ENCODE assay signal across 8 cellular contexts in genomic region chr9:111599092-111599947, GRCh38. TPM values are rescaled to one million over a fixed set of nuclear protein-coding genes. Genes with fewer than 3 reads are reported as not detected.
A peak's percentile ranks its signal among the peaks of the same experiment; 100 is the strongest.
DNase-seq lines count a peak whose midpoint lies in the region; ATAC-seq lines count a peak whose summit lies in the region.

TSS of gene PTGR1 (minus strand) at chr9:111599647. CDS start at chr9:111597422, 2,225 bp downstream.

- peak; percentile 48 for DNase-seq in activated CD4-positive, alpha-beta T cell treated with anti-CD3 and anti-CD28 coated beads for 48 hours
- DNase-seq in activated CD4-positive, alpha-beta T cell treated with anti-CD3 and anti-CD28 coated beads, Interleukin-2, amount 50 U/mL, for 1 hour: no peak
- DNase-seq in MV-4-11 (lab: John Stamatoyannopoulos, UW) (peak; percentile 59), epidermal melanocyte (ENCODE audit: insufficient read length, low spot score) (peak; percentile 76), medulla oblongata (ENCODE audit: extremely low spot score) (peak; percentile 64), NCI-H1105 (lab: John Stamatoyannopoulos, UW) (no peak)
- DNase-seq in activated CD4-positive, alpha-beta memory T cell treated with anti-CD3 and anti-CD28 coated beads, Interleukin-2, amount 10 ng/mL, durations not matched to agents 7 days and 5 days: peak; percentile 24
- peak; percentile 13 for DNase-seq in stimulated activated naive B cell treated with anti-CD40 and anti-IgM and Interleukin-4, amounts not matched to agents 10 μg/mL and 1 μg/mL and 100 μg/mL, for 72 hours

- H3K27ac Mint-ChIP-seq in activated CD4-positive, alpha-beta memory T cell treated with anti-CD3 and anti-CD28 coated beads, Interleukin-2, amount 10 ng/mL, durations not matched to agents 7 days and 5 days: no peak within 1 kb of the TSS
- H3K27ac Mint-ChIP-seq in stimulated activated naive B cell treated with anti-CD40 and anti-IgM and Interleukin-4, amounts not matched to agents 10 μg/mL and 1 μg/mL and 100 μg/mL, for 72 hours: peak within 1 kb of the TSS; percentile 65

- H3K4me3 Mint-ChIP-seq in activated CD4-positive, alpha-beta memory T cell treated with anti-CD3 and anti-CD28 coated beads, Interleukin-2, amount 10 ng/mL, durations not matched to agents 7 days and 5 days: peak within 1 kb of the TSS; percentile 75
- H3K4me3 Mint-ChIP-seq in stimulated activated naive B cell treated with anti-CD40 and anti-IgM and Interleukin-4, amounts not matched to agents 10 μg/mL and 1 μg/mL and 100 μg/mL, for 72 hours: peak within 1 kb of the TSS; percentile 88 to 89

- CTCF ChIA-PET in activated CD4-positive, alpha-beta memory T cell treated with anti-CD3 and anti-CD28 coated beads, Interleukin-2, amount 10 ng/mL, durations not matched to agents 7 days and 5 days (lab: Charles Lee): interaction anchor here (0.6 to 2.2 kb wide), 4 partner anchors 66 to 475 kb away, joined by 3 to 7 read pairs (median 4); no protein-coding TSS in a partner anchor

- peaks cover 25% of the 10 kb centered on the region for H3K4me1 Mint-ChIP-seq in activated CD4-positive, alpha-beta memory T cell treated with anti-CD3 and anti-CD28 coated beads, Interleukin-2, amount 10 ng/mL, durations not matched to agents 7 days and 5 days
- H3K4me1 Mint-ChIP-seq in stimulated activated naive B cell treated with anti-CD40 and anti-IgM and Interleukin-4, amounts not matched to agents 10 μg/mL and 1 μg/mL and 100 μg/mL, for 72 hours: peaks cover 11 to 29% of the 10 kb centered on the region in 2 donors

- no peaks in the 10 kb centered on the region for H3K9me3 Mint-ChIP-seq in activated CD4-positive, alpha-beta memory T cell treated with anti-CD3 and anti-CD28 coated beads, Interleukin-2, amount 10 ng/mL, durations not matched to agents 7 days and 5 days
- no peaks in the 10 kb centered on the region for H3K9me3 Mint-ChIP-seq in stimulated activated naive B cell treated with anti-CD40 and anti-IgM and Interleukin-4, amounts not matched to agents 10 μg/mL and 1 μg/mL and 100 μg/mL, for 72 hours

- H3K36me3 Mint-ChIP-seq in activated CD4-positive, alpha-beta memory T cell treated with anti-CD3 and anti-CD28 coated beads, Interleukin-2, amount 10 ng/mL, durations not matched to agents 7 days and 5 days (ENCODE audit: low read depth): no peaks in the 10 kb centered on the region
- H3K36me3 Mint-ChIP-seq in stimulated activated naive B cell treated with anti-CD40 and anti-IgM and Interleukin-4, amounts not matched to agents 10 μg/mL and 1 μg/mL and 100 μg/mL, for 72 hours: peaks cover 0 to 5% of the 10 kb centered on the region in 2 donors

- peaks cover 32% of the 10 kb centered on the region for H3K27me3 Mint-ChIP-seq in activated CD4-positive, alpha-beta memory T cell treated with anti-CD3 and anti-CD28 coated beads, Interleukin-2, amount 10 ng/mL, durations not matched to agents 7 days and 5 days
- peaks cover 35 to 37% of the 10 kb centered on the region in 2 donors for H3K27me3 Mint-ChIP-seq in stimulated activated naive B cell treated with anti-CD40 and anti-IgM and Interleukin-4, amounts not matched to agents 10 μg/mL and 1 μg/mL and 100 μg/mL, for 72 hours

- POLR2A ChIA-PET in activated CD4-positive, alpha-beta memory T cell treated with anti-CD3 and anti-CD28 coated beads, Interleukin-2, amount 10 ng/mL, durations not matched to agents 7 days and 5 days (lab: Charles Lee): no interaction called here

- ATAC-seq in stimulated activated naive B cell treated with anti-CD40 and anti-IgM and Interleukin-4, amounts not matched to agents 10 μg/mL and 1 μg/mL and 100 μg/mL, for 72 hours (replicated peaks): peak; percentile 60 to 67

RNA-seq across cellular contexts. Expression of gene PTGR1, which starts in this region (rescaled TPM):
- total RNA-seq in activated CD4-positive, alpha-beta memory T cell treated with anti-CD3 and anti-CD28 coated beads, Interleukin-2, amount 10 ng/mL, durations not matched to agents 7 days and 5 days: 1 to 10 TPM in 1 of 2 experiments, under 1 TPM in 1; 0.85 to 1.2 TPM

Comparison
In these comparisons a context has a peak if more than half of its experiments do, and no peak if none do; other contexts are left out.
1. DNase-seq: peak in activated CD4-positive, alpha-beta T cell treated with anti-CD3 and anti-CD28 coated beads for 48 hours (single experiment), MV-4-11 (single experiment), activated CD4-positive, alpha-beta memory T cell treated with anti-CD3 and anti-CD28 coated beads, Interleukin-2, amount 10 ng/mL, durations not matched to agents 7 days and 5 days (single experiment), epidermal melanocyte (single experiment), medulla oblongata (single experiment) and stimulated activated naive B cell treated with anti-CD40 and anti-IgM and Interleukin-4, amounts not matched to agents 10 μg/mL and 1 μg/mL and 100 μg/mL, for 72 hours (single experiment); none in activated CD4-positive, alpha-beta T cell treated with anti-CD3 and anti-CD28 coated beads, Interleukin-2, amount 50 U/mL, for 1 hour (single experiment) and NCI-H1105 (single experiment).